In the genomic region with DNA sequence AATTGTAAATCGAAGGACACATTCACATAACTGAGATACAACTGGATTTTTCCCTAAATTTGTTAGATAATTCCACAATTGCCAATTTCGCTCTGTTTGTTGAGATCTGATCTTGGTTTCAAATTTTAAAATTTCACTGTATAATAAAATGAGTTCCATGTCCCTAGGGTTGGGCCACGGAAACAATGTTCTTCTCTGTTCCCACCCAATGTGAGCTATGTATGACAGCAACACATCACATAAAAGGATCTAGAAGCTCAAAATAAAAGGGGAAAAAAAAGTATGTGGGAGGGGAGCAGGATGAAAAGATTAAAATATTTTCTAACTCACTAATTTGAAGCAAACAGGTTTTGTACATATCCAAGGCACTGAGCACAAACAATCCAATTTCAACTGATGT, we compare ENCODE assay signal across 1 cellular context.
TF ChIP-seq lines count a peak whose summit lies in the region.

No MANE protein-coding gene starts in this region.

TF ChIP-seq in GM12878, 131 proteins besides CTCF, POLR2A, EP300 and RAD21:
- TF ChIP-seq, protein P1, sequence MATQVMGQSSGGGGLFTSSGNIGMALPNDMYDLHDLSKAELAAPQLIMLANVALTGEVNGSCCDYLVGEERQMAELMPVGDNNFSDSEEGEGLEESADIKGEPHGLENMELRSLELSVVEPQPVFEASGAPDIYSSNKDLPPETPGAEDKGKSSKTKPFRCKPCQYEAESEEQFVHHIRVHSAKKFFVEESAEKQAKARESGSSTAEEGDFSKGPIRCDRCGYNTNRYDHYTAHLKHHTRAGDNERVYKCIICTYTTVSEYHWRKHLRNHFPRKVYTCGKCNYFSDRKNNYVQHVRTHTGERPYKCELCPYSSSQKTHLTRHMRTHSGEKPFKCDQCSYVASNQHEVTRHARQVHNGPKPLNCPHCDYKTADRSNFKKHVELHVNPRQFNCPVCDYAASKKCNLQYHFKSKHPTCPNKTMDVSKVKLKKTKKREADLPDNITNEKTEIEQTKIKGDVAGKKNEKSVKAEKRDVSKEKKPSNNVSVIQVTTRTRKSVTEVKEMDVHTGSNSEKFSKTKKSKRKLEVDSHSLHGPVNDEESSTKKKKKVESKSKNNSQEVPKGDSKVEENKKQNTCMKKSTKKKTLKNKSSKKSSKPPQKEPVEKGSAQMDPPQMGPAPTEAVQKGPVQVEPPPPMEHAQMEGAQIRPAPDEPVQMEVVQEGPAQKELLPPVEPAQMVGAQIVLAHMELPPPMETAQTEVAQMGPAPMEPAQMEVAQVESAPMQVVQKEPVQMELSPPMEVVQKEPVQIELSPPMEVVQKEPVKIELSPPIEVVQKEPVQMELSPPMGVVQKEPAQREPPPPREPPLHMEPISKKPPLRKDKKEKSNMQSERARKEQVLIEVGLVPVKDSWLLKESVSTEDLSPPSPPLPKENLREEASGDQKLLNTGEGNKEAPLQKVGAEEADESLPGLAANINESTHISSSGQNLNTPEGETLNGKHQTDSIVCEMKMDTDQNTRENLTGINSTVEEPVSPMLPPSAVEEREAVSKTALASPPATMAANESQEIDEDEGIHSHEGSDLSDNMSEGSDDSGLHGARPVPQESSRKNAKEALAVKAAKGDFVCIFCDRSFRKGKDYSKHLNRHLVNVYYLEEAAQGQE (IDR thresholded peaks at IDR 0.05; ENCODE audit: low read depth, low read length), result no peak
- no peak for TF ChIP-seq YY1 (IDR thresholded peaks at IDR 0.05; ENCODE audit: low read depth, low read length)
- TF ChIP-seq MYC (IDR thresholded peaks at IDR 0.05; ENCODE audit: insufficient read depth, insufficient read length, insufficient replicate concordance, low read length, severe bottlenecking), result no peak
- TF ChIP-seq SMC3 (IDR thresholded peaks at IDR 0.05; ENCODE audit: borderline replicate concordance, low read length), result no peak
- no peak for TF ChIP-seq KLF5 (IDR thresholded peaks at IDR 0.05; ENCODE audit: partially characterized antibody)
- TF ChIP-seq ESRRA (IDR thresholded peaks at IDR 0.05; ENCODE audit: low read length), result no peak
- TF ChIP-seq, protein P2, sequence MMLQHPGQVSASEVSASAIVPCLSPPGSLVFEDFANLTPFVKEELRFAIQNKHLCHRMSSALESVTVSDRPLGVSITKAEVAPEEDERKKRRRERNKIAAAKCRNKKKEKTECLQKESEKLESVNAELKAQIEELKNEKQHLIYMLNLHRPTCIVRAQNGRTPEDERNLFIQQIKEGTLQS (IDR thresholded peaks at IDR 0.05; ENCODE audit: borderline replicate concordance, extremely low read depth, low read depth, low read length), result no peak
- TF ChIP-seq ATF7 (IDR thresholded peaks at IDR 0.05; ENCODE audit: low read depth), result no peak
- TF ChIP-seq, protein P3, sequence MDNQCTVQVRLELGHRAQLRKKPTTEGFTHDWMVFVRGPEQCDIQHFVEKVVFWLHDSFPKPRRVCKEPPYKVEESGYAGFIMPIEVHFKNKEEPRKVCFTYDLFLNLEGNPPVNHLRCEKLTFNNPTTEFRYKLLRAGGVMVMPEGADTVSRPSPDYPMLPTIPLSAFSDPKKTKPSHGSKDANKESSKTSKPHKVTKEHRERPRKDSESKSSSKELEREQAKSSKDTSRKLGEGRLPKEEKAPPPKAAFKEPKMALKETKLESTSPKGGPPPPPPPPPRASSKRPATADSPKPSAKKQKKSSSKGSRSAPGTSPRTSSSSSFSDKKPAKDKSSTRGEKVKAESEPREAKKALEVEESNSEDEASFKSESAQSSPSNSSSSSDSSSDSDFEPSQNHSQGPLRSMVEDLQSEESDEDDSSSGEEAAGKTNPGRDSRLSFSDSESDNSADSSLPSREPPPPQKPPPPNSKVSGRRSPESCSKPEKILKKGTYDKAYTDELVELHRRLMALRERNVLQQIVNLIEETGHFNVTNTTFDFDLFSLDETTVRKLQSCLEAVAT (IDR thresholded peaks at IDR 0.05), result no peak
- no peak for TF ChIP-seq MXI1 (IDR thresholded peaks at IDR 0.05; ENCODE audit: low read depth, low read length)
